In the genomic region with DNA sequence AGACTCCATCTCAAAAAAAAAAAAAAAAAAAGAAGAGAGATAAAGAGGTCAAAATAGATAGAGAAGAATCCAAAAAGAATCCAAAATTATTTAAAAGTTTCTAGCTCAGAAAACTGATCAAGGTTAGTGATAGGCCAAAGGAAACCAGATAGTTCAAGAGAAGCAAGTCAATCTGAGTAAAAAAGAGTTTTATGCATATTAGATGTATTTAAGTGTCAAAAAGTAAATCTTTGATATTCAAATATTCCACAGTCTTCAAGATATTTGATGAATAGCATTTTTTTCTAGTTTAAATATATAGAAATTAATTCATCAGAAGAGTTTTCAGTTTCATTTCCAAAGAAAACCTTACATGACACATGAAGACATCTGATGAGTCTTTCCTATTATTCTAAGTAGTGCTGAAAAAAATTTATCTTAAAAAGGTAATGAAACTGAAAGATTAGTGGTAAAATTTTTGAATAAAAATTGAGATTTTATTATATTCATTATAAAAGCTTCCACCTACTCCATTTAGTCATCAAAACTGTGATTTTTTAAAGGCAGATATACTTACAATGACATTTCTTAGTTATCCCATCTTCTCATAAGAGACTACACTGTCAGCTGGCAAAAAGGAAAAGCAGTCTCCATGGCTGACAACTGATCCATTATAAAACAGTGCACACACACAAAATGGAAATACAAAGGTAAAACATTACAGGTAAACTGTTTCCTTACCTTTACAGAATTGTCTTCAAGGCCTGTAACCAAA, we compare ENCODE assay signal across 21 cellular contexts.
DNase-seq lines count a peak whose midpoint lies in the region; ATAC-seq lines count a peak whose summit lies in the region.
"Had no signal": no experiment of that assay in that cellular context is flagged by ENCODE, and none has a peak within 500 bp of the region (broad histone marks: within the 10 kb centered on the region; RNA-seq: fewer than 3 reads in every experiment).

No MANE protein-coding gene starts in this region.

- no peaks in the 10 kb centered on the region for H3K9me3 ChIP-seq in T-helper 17 cell (ENCODE audit: control insufficient read depth, low read length, poor library complexity, severe bottlenecking)

- H3K36me3 Mint-ChIP-seq in activated CD8-positive, alpha-beta memory T cell treated with anti-CD3 and anti-CD28 coated beads, Interleukin-2, amount 10 ng/mL, durations not matched to agents 7 days and 5 days = peaks cover 62% of the 10 kb centered on the region
- peaks cover 8% of the 10 kb centered on the region for H3K36me3 Mint-ChIP-seq in T-helper 17 cell (ENCODE audit: low read depth)
- peaks cover 66% of the 10 kb centered on the region for H3K36me3 Mint-ChIP-seq in activated naive CD8-positive, alpha-beta T cell treated with anti-CD3 and anti-CD28 coated beads, Interleukin-2, amount 10 ng/mL, durations not matched to agents 7 days and 5 days
- H3K36me3 Mint-ChIP-seq in stimulated activated naive B cell treated with anti-CD40 and anti-IgM and Interleukin-4, amounts not matched to agents 10 μg/mL and 1 μg/mL and 100 μg/mL, for 72 hours = peaks cover 2 to 7% of the 10 kb centered on the region in 2 donors

- DNase-seq in activated CD8-positive, alpha-beta memory T cell treated with anti-CD3 and anti-CD28 coated beads, Interleukin-2, amount 10 ng/mL, durations not matched to agents 7 days and 5 days = no peak
- no peak for DNase-seq in activated CD8-positive, alpha-beta memory T cell treated with anti-CD3 and anti-CD28 coated beads for 24 hours
- DNase-seq in T-helper 17 cell (no peak), anterior cingulate cortex (lab: John Stamatoyannopoulos, UW) (no peak)
- no peak for DNase-seq in activated naive CD8-positive, alpha-beta T cell treated with anti-CD3 and anti-CD28 coated beads, Interleukin-2, amount 10 ng/mL, durations not matched to agents 7 days and 5 days
- no peak for DNase-seq in stimulated activated naive B cell treated with anti-CD40 and anti-IgM and Interleukin-4, amounts not matched to agents 10 μg/mL and 1 μg/mL and 100 μg/mL, for 72 hours
- DNase-seq: CD8-positive, alpha-beta T cell; central memory CD4-positive, alpha-beta T cell; erythroblast; GOT3; MV-4-11; NCI-H146; NCI-H345; NCI-H748 treated with DMSO at 0.1 percent for 48 hours; Right ventricle myocardium superior; stimulated activated CD4-positive, alpha-beta T cell treated with anti-CD3 and anti-CD28 coated beads, Interleukin-4, amount 100 ng/mL, for 24 hours; T-helper 9 cell had no signal

- no peaks in the 10 kb centered on the region for H3K9me3 Mint-ChIP-seq in activated CD8-positive, alpha-beta memory T cell treated with anti-CD3 and anti-CD28 coated beads, Interleukin-2, amount 10 ng/mL, durations not matched to agents 7 days and 5 days (ENCODE audit: low read depth)
- peaks cover 2% of the 10 kb centered on the region for H3K9me3 Mint-ChIP-seq in activated naive CD8-positive, alpha-beta T cell treated with anti-CD3 and anti-CD28 coated beads, Interleukin-2, amount 10 ng/mL, durations not matched to agents 7 days and 5 days
- no peaks in the 10 kb centered on the region for H3K9me3 Mint-ChIP-seq in stimulated activated naive B cell treated with anti-CD40 and anti-IgM and Interleukin-4, amounts not matched to agents 10 μg/mL and 1 μg/mL and 100 μg/mL, for 72 hours
- H3K9me3 Mint-ChIP-seq: CD8-positive, alpha-beta T cell had no signal

- H3K4me3 Mint-ChIP-seq in activated CD8-positive, alpha-beta memory T cell treated with anti-CD3 and anti-CD28 coated beads, Interleukin-2, amount 10 ng/mL, durations not matched to agents 7 days and 5 days = no peak overlapping the region
- no peak overlapping the region for H3K4me3 Mint-ChIP-seq in T-helper 17 cell
- peak overlapping the region; percentile 45 for H3K4me3 Mint-ChIP-seq in activated naive CD8-positive, alpha-beta T cell treated with anti-CD3 and anti-CD28 coated beads, Interleukin-2, amount 10 ng/mL, durations not matched to agents 7 days and 5 days
- H3K4me3 Mint-ChIP-seq in stimulated activated naive B cell treated with anti-CD40 and anti-IgM and Interleukin-4, amounts not matched to agents 10 μg/mL and 1 μg/mL and 100 μg/mL, for 72 hours = no peak overlapping the region
- H3K4me3 Mint-ChIP-seq: CD8-positive, alpha-beta T cell had no signal

- peaks cover 54% of the 10 kb centered on the region for H3K4me1 Mint-ChIP-seq in activated CD8-positive, alpha-beta memory T cell treated with anti-CD3 and anti-CD28 coated beads, Interleukin-2, amount 10 ng/mL, durations not matched to agents 7 days and 5 days
- peaks cover 18% of the 10 kb centered on the region for H3K4me1 Mint-ChIP-seq in T-helper 17 cell
- peaks cover 30% of the 10 kb centered on the region for H3K4me1 Mint-ChIP-seq in activated naive CD8-positive, alpha-beta T cell treated with anti-CD3 and anti-CD28 coated beads, Interleukin-2, amount 10 ng/mL, durations not matched to agents 7 days and 5 days
- peaks cover 18 to 32% of the 10 kb centered on the region in 2 donors for H3K4me1 Mint-ChIP-seq in stimulated activated naive B cell treated with anti-CD40 and anti-IgM and Interleukin-4, amounts not matched to agents 10 μg/mL and 1 μg/mL and 100 μg/mL, for 72 hours

- H3K27me3 Mint-ChIP-seq in activated CD8-positive, alpha-beta memory T cell treated with anti-CD3 and anti-CD28 coated beads, Interleukin-2, amount 10 ng/mL, durations not matched to agents 7 days and 5 days = no peaks in the 10 kb centered on the region
- H3K27me3 Mint-ChIP-seq in T-helper 17 cell = no peaks in the 10 kb centered on the region
- H3K27me3 Mint-ChIP-seq in activated naive CD8-positive, alpha-beta T cell treated with anti-CD3 and anti-CD28 coated beads, Interleukin-2, amount 10 ng/mL, durations not matched to agents 7 days and 5 days = no peaks in the 10 kb centered on the region
- no peaks in the 10 kb centered on the region for H3K27me3 Mint-ChIP-seq in stimulated activated naive B cell treated with anti-CD40 and anti-IgM and Interleukin-4, amounts not matched to agents 10 μg/mL and 1 μg/mL and 100 μg/mL, for 72 hours

- CTCF ChIA-PET in activated CD8-positive, alpha-beta memory T cell treated with anti-CD3 and anti-CD28 coated beads, Interleukin-2, amount 10 ng/mL, durations not matched to agents 7 days and 5 days (lab: Charles Lee) = interaction anchor here (1.0 to 1.5 kb wide), 2 partner anchors 89 to 147 kb away, joined by 3 read pairs; no protein-coding TSS in a partner anchor

- H3K27ac Mint-ChIP-seq in activated CD8-positive, alpha-beta memory T cell treated with anti-CD3 and anti-CD28 coated beads, Interleukin-2, amount 10 ng/mL, durations not matched to agents 7 days and 5 days = peak overlapping the region; percentile 33
- peak overlapping the region; percentile 84 for H3K27ac Mint-ChIP-seq in T-helper 17 cell
- peak overlapping the region; percentile 65 for H3K27ac Mint-ChIP-seq in activated naive CD8-positive, alpha-beta T cell treated with anti-CD3 and anti-CD28 coated beads, Interleukin-2, amount 10 ng/mL, durations not matched to agents 7 days and 5 days
- peak overlapping the region; percentile 42 for H3K27ac Mint-ChIP-seq in stimulated activated naive B cell treated with anti-CD40 and anti-IgM and Interleukin-4, amounts not matched to agents 10 μg/mL and 1 μg/mL and 100 μg/mL, for 72 hours
- H3K27ac Mint-ChIP-seq: CD8-positive, alpha-beta T cell had no signal

- POLR2A ChIA-PET in activated naive CD8-positive, alpha-beta T cell treated with anti-CD3 and anti-CD28 coated beads, Interleukin-2, amount 10 ng/mL, durations not matched to agents 7 days and 5 days (lab: Charles Lee) = interaction anchor here (0.6 kb wide), 1 partner anchor 64 kb away, joined by 3 read pairs; no protein-coding TSS in a partner anchor

- no peak for ATAC-seq in activated CD8-positive, alpha-beta memory T cell treated with anti-CD3 and anti-CD28 coated beads, Interleukin-2, amount 10 ng/mL, durations not matched to agents 7 days and 5 days
- no peak for ATAC-seq in T-helper 17 cell
- ATAC-seq in activated naive CD8-positive, alpha-beta T cell treated with anti-CD3 and anti-CD28 coated beads, Interleukin-2, amount 10 ng/mL, durations not matched to agents 7 days and 5 days (ENCODE audit: low read depth) = no peak
- ATAC-seq in stimulated activated naive B cell treated with anti-CD40 and anti-IgM and Interleukin-4, amounts not matched to agents 10 μg/mL and 1 μg/mL and 100 μg/mL, for 72 hours (replicated peaks) = peak in 1 of 2 donors; percentile 46
- no peak for ATAC-seq in HG02610 (IDR thresholded peaks at IDR 0.05; ENCODE audit: unreplicated experiment)
- ATAC-seq: CD8-positive, alpha-beta T cell; left lobe of liver; Panc1; SK-N-SH treated with all-trans-retinoic acid at 6 μM for 48 hours had no signal

Comparison
In these comparisons a context has a peak if more than half of its experiments do, and no peak if none do; other contexts are left out.
1. H3K27ac Mint-ChIP-seq: peak in every context shown above with its lines; median percentile 84 in T-helper 17 cell; 65 in activated naive CD8-positive, alpha-beta T cell treated with anti-CD3 and anti-CD28 coated beads, Interleukin-2, amount 10 ng/mL, durations not matched to agents 7 days and 5 days; 42 in stimulated activated naive B cell treated with anti-CD40 and anti-IgM and Interleukin-4, amounts not matched to agents 10 μg/mL and 1 μg/mL and 100 μg/mL, for 72 hours; 33 in activated CD8-positive, alpha-beta memory T cell treated with anti-CD3 and anti-CD28 coated beads, Interleukin-2, amount 10 ng/mL, durations not matched to agents 7 days and 5 days.